In the genomic region with DNA sequence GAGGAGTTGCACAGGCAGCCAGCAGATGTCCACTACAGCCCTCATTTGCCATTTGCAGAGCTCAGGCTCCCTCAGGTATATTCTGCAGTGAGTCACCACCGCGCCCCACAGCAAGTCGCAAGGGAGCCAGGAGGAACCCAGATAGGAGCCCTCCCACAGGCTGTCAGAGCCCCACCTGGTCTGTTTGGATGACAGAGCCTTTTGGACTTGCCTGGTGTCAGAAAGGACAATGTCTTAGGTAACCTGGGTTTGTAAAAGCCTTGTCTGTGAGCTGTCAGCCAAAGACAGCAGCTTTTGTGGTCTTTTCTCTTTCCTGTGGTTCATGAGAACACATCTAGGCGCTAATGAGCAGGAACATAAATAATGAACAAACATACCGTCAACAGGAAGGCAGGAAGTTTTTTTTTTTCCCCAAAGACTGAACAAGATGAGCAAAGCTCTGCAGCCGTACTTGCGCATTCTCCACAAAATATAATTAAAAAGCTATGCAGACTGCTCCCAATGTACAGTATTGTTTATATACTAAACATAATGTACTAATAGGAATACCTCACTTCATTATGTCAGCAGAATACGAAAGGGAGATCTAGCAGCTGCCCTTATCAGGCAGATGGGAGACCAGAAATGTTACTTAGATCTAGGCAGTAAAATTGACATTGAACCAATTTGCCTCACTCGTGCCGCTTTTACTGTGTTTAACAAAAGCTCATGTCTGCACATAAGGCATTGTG, we compare ENCODE assay signal across 9 cellular contexts.
DNase-seq lines count a peak whose midpoint lies in the region; ATAC-seq and TF ChIP-seq lines count a peak whose summit lies in the region.
"Had no signal": no experiment of that assay in that cellular context is flagged by ENCODE, and none has a peak within 500 bp of the region (broad histone marks: within the 10 kb centered on the region; RNA-seq: fewer than 3 reads in every experiment).

No MANE protein-coding gene starts in this region.

- H3K27me3 Mint-ChIP-seq in activated T-helper 17 cell treated with anti-CD3 and anti-CD28 coated beads, Interleukin-2, amount 50 U/mL, for 72 hours = no peaks in the 10 kb centered on the region
- no peaks in the 10 kb centered on the region for H3K27me3 Mint-ChIP-seq in natural killer cell (ENCODE audit: low read depth in 2 of 2)

- no peak for TF ChIP-seq CTCF in natural killer cell (IDR thresholded peaks at IDR 0.05)
- no peak for TF ChIP-seq CTCF in tibial nerve (IDR thresholded peaks at IDR 0.05)
- TF ChIP-seq CTCF in GM13977 (IDR thresholded peaks at IDR 0.05; ENCODE audit: extremely low read depth, insufficient read depth, missing control alignments) = no peak
- TF ChIP-seq CTCF in uterus (IDR thresholded peaks at IDR 0.05) = no peak

- intact Hi-C loops in natural killer cell (cut with micrococcal nuclease) (no loop called here), uterus (cut with DNase I; ENCODE audit: low total_unique reads) (no loop called here)

- peak overlapping the region in 1 of 4 donors; percentile 46 for H3K27ac ChIP-seq in tibial nerve
- H3K27ac ChIP-seq in uterus = no peak overlapping the region
- H3K27ac ChIP-seq: KMS-11 had no signal

- no peaks in the 10 kb centered on the region for H3K27me3 ChIP-seq in tibial nerve
- no peaks in the 10 kb centered on the region for H3K27me3 ChIP-seq in uterus

- no peak overlapping the region for H3K4me3 ChIP-seq in tibial nerve
- H3K4me3 ChIP-seq in uterus = no peak overlapping the region

- peak overlapping the region; percentile 85 for H3K27ac Mint-ChIP-seq in activated T-helper 17 cell treated with anti-CD3 and anti-CD28 coated beads, Interleukin-2, amount 50 U/mL, for 72 hours
- H3K27ac Mint-ChIP-seq in natural killer cell = peak overlapping the region; percentile 83 to 85

- H3K36me3 Mint-ChIP-seq in activated T-helper 17 cell treated with anti-CD3 and anti-CD28 coated beads, Interleukin-2, amount 50 U/mL, for 72 hours (ENCODE audit: low read depth) = no peaks in the 10 kb centered on the region
- H3K36me3 Mint-ChIP-seq in natural killer cell = no peaks in the 10 kb centered on the region

- TF ChIP-seq EP300 in tibial nerve (IDR thresholded peaks at IDR 0.05) = no peak

- WGBS in tibial nerve, 2 donors = 52 to 56% methylated on average over 10 of the region's 10 CpGs

- no peaks in the 10 kb centered on the region for H3K9me3 Mint-ChIP-seq in activated T-helper 17 cell treated with anti-CD3 and anti-CD28 coated beads, Interleukin-2, amount 50 U/mL, for 72 hours
- H3K9me3 Mint-ChIP-seq in natural killer cell = no peaks in the 10 kb centered on the region

- peak; percentile 13 for DNase-seq in stimulated activated CD4-positive, alpha-beta T cell treated with anti-CD3 and anti-CD28 coated beads, Interleukin-12 subunit alpha, Interleukin-12 subunit beta, amount 100 ng/mL, for 4 hours
- no peak for DNase-seq in stimulated activated CD4-positive, alpha-beta T cell treated with anti-CD3 and anti-CD28 coated beads, Interleukin-2, amount 100 ng/mL, for 48 hours
- DNase-seq in natural killer cell (no peak), NCI-H128 (lab: John Stamatoyannopoulos, UW; ENCODE audit: unreplicated experiment) (no peak), tibial nerve (ENCODE audit: low spot score in 2 of 2) (no peak), GM13977 (ENCODE audit: low spot score) (no peak), uterus (no peak)

- TF ChIP-seq POLR2A in tibial nerve (IDR thresholded peaks at IDR 0.05) (no peak), uterus (IDR thresholded peaks at IDR 0.05) (no peak)

- H3K4me1 ChIP-seq in tibial nerve = peaks cover 0 to 18% (median 0%) of the 10 kb centered on the region in 4 donors
- H3K4me1 ChIP-seq in uterus = no peaks in the 10 kb centered on the region

- H3K9me3 ChIP-seq in tibial nerve = no peaks in the 10 kb centered on the region
- H3K9me3 ChIP-seq in uterus = no peaks in the 10 kb centered on the region

- H3K4me1 Mint-ChIP-seq in activated T-helper 17 cell treated with anti-CD3 and anti-CD28 coated beads, Interleukin-2, amount 50 U/mL, for 72 hours = peaks cover 29% of the 10 kb centered on the region
- H3K4me1 Mint-ChIP-seq in natural killer cell = peaks cover 35 to 36% of the 10 kb centered on the region in 2 donors

- in situ Hi-C loops in GM13977 (cut with MboI; ENCODE audit: low pct_unique_long_range_greater_than_20kb, low sequenced_read_pairs, unreplicated experiment) = no loop called here

- H3K36me3 ChIP-seq in tibial nerve (no peaks in the 10 kb centered on the region), uterus (no peaks in the 10 kb centered on the region)

- peak overlapping the region; percentile 70 for H3K4me3 Mint-ChIP-seq in activated T-helper 17 cell treated with anti-CD3 and anti-CD28 coated beads, Interleukin-2, amount 50 U/mL, for 72 hours
- peak overlapping the region; percentile 78 for H3K4me3 Mint-ChIP-seq in natural killer cell

- ATAC-seq in activated T-helper 17 cell treated with anti-CD3 and anti-CD28 coated beads, Interleukin-2, amount 50 U/mL, for 72 hours (replicated peaks) = peak; percentile 82
- ATAC-seq in natural killer cell = peak; percentile 58 to 80 (median 74)
